In genomic region chr2:233832414-233832813, GRCh38 we compare ENCODE assay signal across 22 cellular contexts. TPM values are rescaled to one million over a fixed set of nuclear protein-coding genes. Genes with fewer than 3 reads are reported as not detected.
DNase-seq lines count a peak whose midpoint lies in the region; ATAC-seq and TF ChIP-seq lines count a peak whose summit lies in the region.
"Had no signal": no experiment of that assay in that cellular context is flagged by ENCODE, and none has a peak within 500 bp of the region (broad histone marks: within the 10 kb centered on the region; RNA-seq: fewer than 3 reads in every experiment).

No MANE protein-coding gene starts in this region.

- no peak overlapping the region for H3K4me2 ChIP-seq in PC-3 (ENCODE audit: low read length)
- H3K4me2 ChIP-seq: hepatocyte had no signal

- peak; percentile 55 for DNase-seq in EH (ENCODE audit: low read depth)
- DNase-seq in fibroblast of mammary gland (ENCODE audit: low read depth), result peak; percentile 70
- no peak for DNase-seq in PC-3
- DNase-seq in AG20443 (ENCODE audit: low spot score), result no peak
- DNase-seq in activated effector memory CD4-positive, alpha-beta T cell treated with anti-CD3 and anti-CD28 coated beads, Interleukin-2, amount 50 U/mL, for 16 hours, result no peak
- DNase-seq: activated CD4-positive, alpha-beta T cell treated with anti-CD3 and anti-CD28 coated beads for 48 hours; AML-193; body of pancreas; left ventricle myocardium inferior; NCI-H1105; NCI-H2029 treated with DMSO at 0.1 percent for 48 hours; NCI-H446 had no signal

- no peaks in the 10 kb centered on the region for H3K9me2 ChIP-seq in PC-3 (replicated peaks; ENCODE audit: low read length)

- POLR2A ChIA-PET in PC-3 (lab: Charles Lee; ENCODE audit: unreplicated experiment), result interaction anchor here (0.6 to 0.8 kb wide), 2 partner anchors 346 to 383 kb away, joined by 3 to 4 read pairs; no protein-coding TSS in a partner anchor

- H3K4me1 ChIP-seq in ACC112 (ENCODE audit: control insufficient read depth, insufficient read depth, low read length, unreplicated experiment), result no peaks in the 10 kb centered on the region
- H3K4me1 ChIP-seq in PC-3 (ENCODE audit: insufficient read depth, low read length), result no peaks in the 10 kb centered on the region
- H3K4me1 ChIP-seq: body of pancreas, left ventricle myocardium inferior had no signal

- H3K36me3 ChIP-seq in ACC112 (ENCODE audit: insufficient read depth, low read length) (no peaks in the 10 kb centered on the region), PC-3 (ENCODE audit: low read depth, low read length) (peaks cover 27% of the 10 kb centered on the region)
- H3K36me3 ChIP-seq: left ventricle myocardium inferior had no signal

- no TSS peak for BruUV-seq in PC-3 (replicated peaks; lab: Mats Ljungman, UMichigan)

- H3K4me3 ChIP-seq in ACC112 (ENCODE audit: low read depth, low read length) (no peak overlapping the region), fibroblast of mammary gland (ENCODE audit: control insufficient read depth, low read depth, low read length) (no peak overlapping the region), PC-3 (ENCODE audit: low read length) (no peak overlapping the region)
- H3K4me3 ChIP-seq: body of pancreas, hepatocyte, left ventricle myocardium inferior, testis had no signal

- peaks cover 9% of the 10 kb centered on the region for H4K20me1 ChIP-seq in PC-3 (ENCODE audit: low read length)

- TF ChIP-seq CTCF in fibroblast of mammary gland (conservative IDR thresholded peaks at IDR 0.05; ENCODE audit: control insufficient read depth, insufficient read depth, low read depth, low read length), result no peak
- no peak for TF ChIP-seq CTCF in PC-3 (conservative IDR thresholded peaks at IDR 0.05; ENCODE audit: low read depth, low read length)

- intact Hi-C loops in PC-3 (cut with micrococcal nuclease), result loop anchor here (2.0 to 5.0 kb wide), 2 partner anchors 120 to 352 kb away; partner anchors contain the start of gene UGT1A5

- H3K27me3 ChIP-seq in ACC112 (ENCODE audit: insufficient read depth, low read length), result no peaks in the 10 kb centered on the region
- H3K27me3 ChIP-seq in PC-3 (ENCODE audit: low read length), result no peaks in the 10 kb centered on the region
- H3K27me3 ChIP-seq: body of pancreas, hepatocyte, testis had no signal

- no peak overlapping the region for H3K9ac ChIP-seq in PC-3 (ENCODE audit: low read length)

- CTCF ChIA-PET in PC-3 (lab: Charles Lee), result interaction anchor here (0.6 to 1.2 kb wide), 7 partner anchors 96 to 585 kb away, joined by 3 to 15 read pairs (median 4); no protein-coding TSS in a partner anchor

- H3K79me2 ChIP-seq in ACC112 (ENCODE audit: control insufficient read depth, insufficient read depth, low read length, unreplicated experiment), result peaks cover 13% of the 10 kb centered on the region
- peaks cover 19% of the 10 kb centered on the region for H3K79me2 ChIP-seq in PC-3 (ENCODE audit: low read length)

- ATAC-seq in SK-N-SH treated with all-trans-retinoic acid at 6 μM for 48 hours (peak; percentile 19), GM18867 (IDR thresholded peaks at IDR 0.05; ENCODE audit: unreplicated experiment) (no peak), PC-3 (no peak; the same call in 1 of the 2 replicates)
- ATAC-seq: body of pancreas had no signal

- no peak overlapping the region for H2AFZ ChIP-seq in ACC112 (ENCODE audit: low read length, unreplicated experiment)
- H2AFZ ChIP-seq in PC-3 (ENCODE audit: low read length), result no peak overlapping the region
- H2AFZ ChIP-seq: hepatocyte had no signal

- H3K9me3 ChIP-seq in PC-3 (ENCODE audit: low read length), result no peaks in the 10 kb centered on the region
- H3K9me3 ChIP-seq: body of pancreas, left ventricle myocardium inferior, testis had no signal

- H3F3A ChIP-seq in PC-3 (ENCODE audit: low read length, unreplicated experiment), result no peaks in the 10 kb centered on the region

- H3K27ac ChIP-seq in ACC112 (ENCODE audit: low read depth, low read length) (peak overlapping the region; percentile 27; the same call in 1 of the 2 replicates), PC-3 (ENCODE audit: low read length) (no peak overlapping the region)
- H3K27ac ChIP-seq: body of pancreas, hepatocyte, left ventricle myocardium inferior, testis had no signal

TF ChIP-seq in SK-N-SH treated with all-trans-retinoic acid at 6 μM for 48 hours, 23 proteins besides CTCF, POLR2A, EP300 and RAD21:
- TF ChIP-seq PPARA (CRISPR knock-in tag; IDR thresholded peaks at IDR 0.05; ENCODE audit: borderline replicate concordance), result no peak
- TF ChIP-seq ZC3H10 (CRISPR knock-in tag; IDR thresholded peaks at IDR 0.05), result no peak
- no peak for TF ChIP-seq ESRRG (CRISPR knock-in tag; IDR thresholded peaks at IDR 0.05)
- no peak for TF ChIP-seq ISL1 (CRISPR knock-in tag; IDR thresholded peaks at IDR 0.05)
- TF ChIP-seq GLIS3 (CRISPR knock-in tag; IDR thresholded peaks at IDR 0.05), result no peak
- no peak for TF ChIP-seq PATZ1 (CRISPR knock-in tag; IDR thresholded peaks at IDR 0.05; ENCODE audit: borderline replicate concordance)
- TF ChIP-seq TCF4 (CRISPR knock-in tag; IDR thresholded peaks at IDR 0.05; ENCODE audit: borderline replicate concordance), result no peak
- no peak for TF ChIP-seq CSDC2 (CRISPR knock-in tag; IDR thresholded peaks at IDR 0.05)
- no peak for TF ChIP-seq ZNF565 (CRISPR knock-in tag; conservative IDR thresholded peaks at IDR 0.05; ENCODE audit: low read depth)
- no peak for TF ChIP-seq RARB (CRISPR knock-in tag; IDR thresholded peaks at IDR 0.05)

RNA-seq across cellular contexts. Expression of gene HJURP, which starts 21.9 kb away (rescaled TPM):
- 31.7 and 37.0 TPM in 2 replicates for total RNA-seq in PC-3 (2014; rRNA removed)

RNA-seq across cellular contexts. Expression of gene MROH2A, which starts 54.3 kb away (rescaled TPM):
- total RNA-seq in PC-3 (2014; rRNA removed), result not detected in 2 replicates
- total RNA-seq: activated naive CD8-positive, alpha-beta T cell treated with anti-CD3 and anti-CD28 coated beads, Interleukin-2, amount 10 ng/mL, durations not matched to agents 7 days and 5 days; activated T-helper 2 cell treated with anti-CD3 and anti-CD28 coated beads, Interferon-gamma antibody, Interleukin-2, Interleukin-4, amounts not matched to agents 10 μg/mL and 5 μg/mL and 100 μg/mL, durations not matched to agents 14 hours and 24 hours and 36 hours; body of pancreas; H1; hepatocyte; left ventricle myocardium inferior; mononuclear cell; posterior vena cava had no signal

Comparison
In these comparisons a context has a peak if more than half of its experiments do, and no peak if none do; other contexts are left out.
1. DNase-seq: peak in EH (single experiment) and fibroblast of mammary gland (single experiment); none in PC-3 (single experiment), AG20443 (single experiment) and activated effector memory CD4-positive, alpha-beta T cell treated with anti-CD3 and anti-CD28 coated beads, Interleukin-2, amount 50 U/mL, for 16 hours (single experiment).